In genomic region chr21:46118305-46118870, GRCh38 we compare ENCODE assay signal across 14 cellular contexts. TPM values are rescaled to one million over a fixed set of nuclear protein-coding genes. Genes with fewer than 3 reads are reported as not detected.
DNase-seq lines count a peak whose midpoint lies in the region; ATAC-seq and TF ChIP-seq lines count a peak whose summit lies in the region.
"Had no signal": no experiment of that assay in that cellular context is flagged by ENCODE, and none has a peak within 500 bp of the region (broad histone marks: within the 10 kb centered on the region; RNA-seq: fewer than 3 reads in every experiment).

No MANE protein-coding gene starts in this region.

- peaks cover 25% of the 10 kb centered on the region for H4K20me1 ChIP-seq in BLaER1
- peaks cover 83% of the 10 kb centered on the region for H4K20me1 ChIP-seq in IMR-90 (ENCODE audit: insufficient read depth, low read length)

- peak overlapping the region; percentile 78 for H2AK9ac ChIP-seq in IMR-90 (replicated peaks; ENCODE audit: low read depth, low read length, poor library complexity)

- no peak overlapping the region for H3K27ac Mint-ChIP-seq in stimulated activated effector memory CD8-positive, alpha-beta T cell treated with anti-CD3 and anti-CD28 coated beads, Interleukin-12 subunit alpha, Interleukin-12 subunit beta, amount 100 ng/mL, for 72 hours
- H3K27ac Mint-ChIP-seq: CD4-positive, CD25-positive, alpha-beta regulatory T cell had no signal

- no peak for DNase-seq in IMR-90
- peak; percentile 17 for DNase-seq in left cardiac atrium
- DNase-seq in posterior cingulate gyrus, result peak in 8 of 10 donors; percentile 0 to 73 (median 9)
- DNase-seq in stimulated activated effector memory CD8-positive, alpha-beta T cell treated with anti-CD3 and anti-CD28 coated beads, Interleukin-12 subunit alpha, Interleukin-12 subunit beta, amount 100 ng/mL, for 72 hours (ENCODE audit: low spot score in 2 of 2), result no peak
- DNase-seq in AG08395 (ENCODE audit: low spot score), result no peak
- no peak for DNase-seq in NCI-H1105 (lab: John Stamatoyannopoulos, UW)
- DNase-seq: CD4-positive, CD25-positive, alpha-beta regulatory T cell; NCI-H2227 treated with DMSO at 0.1 percent for 48 hours had no signal

- H3K79me1 ChIP-seq in IMR-90 (ENCODE audit: low read depth in 1 of 2, low read length in 2 of 2), result peaks cover 20 to 94% of the 10 kb centered on the region in 2 experiments

- no peak overlapping the region for H4K5ac ChIP-seq in IMR-90 (ENCODE audit: low read depth, low read length)

- peak overlapping the region; percentile 69 for H3K4me2 ChIP-seq in BLaER1
- H3K4me2 ChIP-seq in IMR-90 (ENCODE audit: low read depth, low read length), result no peak overlapping the region

- peaks cover 11% of the 10 kb centered on the region for H3K9me3 ChIP-seq in BLaER1
- peaks cover 5% of the 10 kb centered on the region for H3K9me3 ChIP-seq in IMR-90 (ENCODE audit: control insufficient read depth, insufficient read depth, low read length)
- H3K9me3 ChIP-seq: transverse colon had no signal

- no peak overlapping the region for H2BK120ac ChIP-seq in IMR-90 (ENCODE audit: low read depth, low read length)

- H3K4ac ChIP-seq in IMR-90 (ENCODE audit: low read depth, low read length), result no peak overlapping the region

- no peak overlapping the region; the same call in 1 of the 2 replicates for H3K18ac ChIP-seq in IMR-90 (ENCODE audit: low read depth, low read length)

- H2BK15ac ChIP-seq in IMR-90 (ENCODE audit: low read depth, low read length), result no peak overlapping the region

- no peak overlapping the region for H3K4me3 Mint-ChIP-seq in stimulated activated effector memory CD8-positive, alpha-beta T cell treated with anti-CD3 and anti-CD28 coated beads, Interleukin-12 subunit alpha, Interleukin-12 subunit beta, amount 100 ng/mL, for 72 hours
- H3K4me3 Mint-ChIP-seq: CD4-positive, CD25-positive, alpha-beta regulatory T cell had no signal

- no peak overlapping the region for H3K14ac ChIP-seq in IMR-90 (replicated peaks; ENCODE audit: low read depth, low read length)

- no peak overlapping the region for H3K23ac ChIP-seq in IMR-90 (ENCODE audit: low read depth, low read length)

- TF ChIP-seq RAD21 in IMR-90 (IDR thresholded peaks at IDR 0.05; ENCODE audit: low read length), result no peak

- H3K9me1 ChIP-seq in IMR-90 (ENCODE audit: insufficient read depth, low read length), result peaks cover 17% of the 10 kb centered on the region

- H2BK5ac ChIP-seq in IMR-90 (ENCODE audit: low read depth, low read length, poor library complexity, severe bottlenecking), result peak overlapping the region; percentile 42

- POLR2A ChIA-PET in IMR-90 (lab: Charles Lee; ENCODE audit: unreplicated experiment), result no interaction called here

- peaks cover 35% of the 10 kb centered on the region for H3K36me3 ChIP-seq in BLaER1
- peaks cover 96% of the 10 kb centered on the region for H3K36me3 ChIP-seq in IMR-90 (ENCODE audit: control insufficient read depth, insufficient read depth, low read length)

- H3K4me1 ChIP-seq in BLaER1 (peaks cover 55% of the 10 kb centered on the region), IMR-90 (ENCODE audit: control insufficient read depth, insufficient read depth, low read length) (peaks cover 9% of the 10 kb centered on the region; the same call in 1 of the 2 replicates)
- H3K4me1 ChIP-seq: adrenal gland, transverse colon had no signal

- in situ Hi-C loops in IMR-90 (cut with MboI; ENCODE audit: low sequenced_read_pairs), result no loop called here

- no peak overlapping the region for H3K9ac ChIP-seq in BLaER1
- H3K9ac ChIP-seq in IMR-90 (ENCODE audit: low read depth, low read length), result no peak overlapping the region

- intact Hi-C loops in IMR-90 (cut with micrococcal nuclease), result no loop called here
- intact Hi-C loops in left cardiac atrium (cut with DNase I), result no loop called here
- intact Hi-C loops in posterior cingulate gyrus (cut with DNase I), result no loop called here

- 94% methylated on average over 15 of the region's 19 CpGs; no CpG with 5 or more reads in 1 of the 2 experiments for WGBS in IMR-90 (ENCODE audit: extremely low coverage in 2 of 2, insufficient read length in 1 of 2), 2 experiments

- no peak overlapping the region for H2AFZ ChIP-seq in IMR-90 (replicated peaks; ENCODE audit: low read length, poor library complexity)

- TF ChIP-seq POLR2A in IMR-90 (IDR thresholded peaks at IDR 0.05; ENCODE audit: low read depth, low read length), result no peak

- no peak overlapping the region for H4K91ac ChIP-seq in IMR-90 (ENCODE audit: insufficient read depth, low read depth, low read length)

- BruUV-seq in IMR-90 (replicated peaks; lab: Mats Ljungman, UMichigan), result no TSS peak

- ATAC-seq in IMR-90 (ENCODE audit: low read depth) (no peak), left cardiac atrium (no peak)
- ATAC-seq in stimulated activated effector memory CD8-positive, alpha-beta T cell treated with anti-CD3 and anti-CD28 coated beads, Interleukin-12 subunit alpha, Interleukin-12 subunit beta, amount 100 ng/mL, for 72 hours, result no peak

- no peak overlapping the region for H3K4me3 ChIP-seq in BLaER1
- no peak overlapping the region for H3K4me3 ChIP-seq in IMR-90 (ENCODE audit: insufficient read depth, low read depth, low read length)
- H3K4me3 ChIP-seq: adrenal gland, lung, SJSA1, transverse colon had no signal

- dilution Hi-C loops in IMR-90 (cut with HindIII; ENCODE audit: low sequenced_read_pairs, unreplicated experiment), result no loop called here

- no peaks in the 10 kb centered on the region for H3K4me1 Mint-ChIP-seq in stimulated activated effector memory CD8-positive, alpha-beta T cell treated with anti-CD3 and anti-CD28 coated beads, Interleukin-12 subunit alpha, Interleukin-12 subunit beta, amount 100 ng/mL, for 72 hours
- H3K4me1 Mint-ChIP-seq: CD4-positive, CD25-positive, alpha-beta regulatory T cell had no signal

- peaks cover 2% of the 10 kb centered on the region for H3K9me3 Mint-ChIP-seq in stimulated activated effector memory CD8-positive, alpha-beta T cell treated with anti-CD3 and anti-CD28 coated beads, Interleukin-12 subunit alpha, Interleukin-12 subunit beta, amount 100 ng/mL, for 72 hours
- H3K9me3 Mint-ChIP-seq: CD4-positive, CD25-positive, alpha-beta regulatory T cell had no signal

- CTCF ChIA-PET in IMR-90 (lab: Yijun Ruan, JAX), result no interaction called here

- TF ChIP-seq CTCF in IMR-90 (conservative IDR thresholded peaks at IDR 0.05; ENCODE audit: low read depth, low read length), result no peak

- H2AK5ac ChIP-seq in IMR-90 (ENCODE audit: low read depth, low read length), result no peak overlapping the region

- H3K27ac ChIP-seq in BLaER1 (no peak overlapping the region), IMR-90 (ENCODE audit: insufficient read depth, low read length) (peak overlapping the region; percentile 48; the same call in 1 of the 2 replicates)
- H3K27ac ChIP-seq: adrenal gland, SJSA1 had no signal

- H3K56ac ChIP-seq in IMR-90 (ENCODE audit: extremely low read depth, insufficient read depth, low read length), result no peak overlapping the region

- no peaks in the 10 kb centered on the region for H3K36me3 Mint-ChIP-seq in stimulated activated effector memory CD8-positive, alpha-beta T cell treated with anti-CD3 and anti-CD28 coated beads, Interleukin-12 subunit alpha, Interleukin-12 subunit beta, amount 100 ng/mL, for 72 hours
- H3K36me3 Mint-ChIP-seq: CD4-positive, CD25-positive, alpha-beta regulatory T cell had no signal

- H2BK20ac ChIP-seq in IMR-90 (ENCODE audit: low read depth, low read length), result no peak overlapping the region

- H4K8ac ChIP-seq in IMR-90 (ENCODE audit: low read depth in 2 of 2, low read length in 2 of 2), result 0 out of 4 replicates have a peak overlapping the region, but pooled peaks of 1 of the 2 experiments have one; percentile 44

- H3K27me3 ChIP-seq in BLaER1 (no peaks in the 10 kb centered on the region), IMR-90 (ENCODE audit: control insufficient read depth, insufficient read depth, low read length) (no peaks in the 10 kb centered on the region)
- H3K27me3 ChIP-seq: adrenal gland, SJSA1, transverse colon had no signal

TF ChIP-seq in IMR-90, 13 proteins besides CTCF, POLR2A, EP300 and RAD21:
- TF ChIP-seq RFX5 (IDR thresholded peaks at IDR 0.05; ENCODE audit: low read depth, low read length), result no peak
- TF ChIP-seq MAZ (IDR thresholded peaks at IDR 0.05; ENCODE audit: borderline replicate concordance, low read depth, low read length), result no peak
- no peak for TF ChIP-seq CEBPB (IDR thresholded peaks at IDR 0.05; ENCODE audit: low read depth, low read length)
- TF ChIP-seq RCOR1 (IDR thresholded peaks at IDR 0.05; ENCODE audit: insufficient replicate concordance, low read length), result no peak
- TF ChIP-seq BHLHE40 (IDR thresholded peaks at IDR 0.05; ENCODE audit: low read depth, low read length), result no peak
- TF ChIP-seq CHD1 (IDR thresholded peaks at IDR 0.05; ENCODE audit: low read depth, low read length), result no peak
- TF ChIP-seq MAFK (IDR thresholded peaks at IDR 0.05; ENCODE audit: low read depth, low read length), result no peak
- TF ChIP-seq ELK1 (IDR thresholded peaks at IDR 0.05; ENCODE audit: borderline replicate concordance, low read depth, low read length), result no peak
- TF ChIP-seq SMC3 (IDR thresholded peaks at IDR 0.05; ENCODE audit: low read depth, low read length), result no peak

RNA-seq across cellular contexts. Expression of gene COL6A2, which starts 20.5 kb away (rescaled TPM):
- total RNA-seq in IMR-90 (2012; rRNA removed) (208 and 222 TPM in 2 replicates), left cardiac atrium (100 to 1,000 TPM; 330 to 350 TPM)
- polyA plus RNA-seq in IMR-90 (2012; rRNA removed), result 1,065 and 1,165 TPM in 2 replicates
- 753 and 1,846 TPM in 2 replicates for polyA plus RNA-seq in IMR-90 (2012; cell fraction: cytosol; rRNA removed)
- polyA plus RNA-seq in IMR-90 (2012; cell fraction: nucleus; rRNA removed; ENCODE audit: low replicate concordance), result 2,830 and 5,552 TPM in 2 replicates

RNA-seq across cellular contexts. Expression of gene FTCD, which starts 37.0 kb away (rescaled TPM):
- total RNA-seq in IMR-90 (2012; rRNA removed), result not detected in 2 replicates
- polyA plus RNA-seq in IMR-90 (2012; rRNA removed), result 0.19 and 0.55 TPM in 2 replicates
- polyA plus RNA-seq in IMR-90 (2012; cell fraction: cytosol; rRNA removed), result 0.16 and 0.28 TPM in 2 replicates
- 2.0 and 4.9 TPM in 2 replicates for polyA plus RNA-seq in IMR-90 (2012; cell fraction: nucleus; rRNA removed; ENCODE audit: low replicate concordance)
- 1 to 10 TPM in 1 of 2 donors, under 1 TPM in 1; 0.68 to 1.6 TPM for total RNA-seq in left cardiac atrium
- total RNA-seq: CD4-positive, CD25-positive, alpha-beta regulatory T cell; epithelial cell of proximal tubule; SJSA1; transverse colon had no signal

Comparison
In these comparisons a context has a peak if more than half of its experiments do, and no peak if none do; other contexts are left out.
1. DNase-seq: peak in left cardiac atrium (single experiment) and posterior cingulate gyrus (8 of 10); none in IMR-90 (single experiment), stimulated activated effector memory CD8-positive, alpha-beta T cell treated with anti-CD3 and anti-CD28 coated beads, Interleukin-12 subunit alpha, Interleukin-12 subunit beta, amount 100 ng/mL, for 72 hours (0 of 2), AG08395 (single experiment) and NCI-H1105 (single experiment).